Comparison of ENCODE assay signal across 1 cellular context in genomic region chr3:71583569-71584215, GRCh38.
A peak's percentile ranks its signal among the peaks of the same experiment; 100 is the strongest.
TF ChIP-seq lines count a peak whose summit lies in the region.

TSS of gene FOXP1 (minus strand) at chr3:71583728. CDS start at chr3:71198381, 385,347 bp downstream.

TF ChIP-seq in HepG2, 621 proteins besides CTCF, POLR2A, EP300 and RAD21 (continued from another document and continues in another):
- no peak for TF ChIP-seq LRRFIP1 (CRISPR knock-in tag; conservative IDR thresholded peaks at IDR 0.05)
- TF ChIP-seq ZNF362 (CRISPR knock-in tag; IDR thresholded peaks at IDR 0.05; ENCODE audit: borderline replicate concordance) = peak; percentile 15; the same call in 1 of the 2 replicates
- TF ChIP-seq ETS1 (CRISPR knock-in tag; IDR thresholded peaks at IDR 0.05) = 0 out of 2 replicates have a peak, but pooled peaks have one; percentile 59
- no peak for TF ChIP-seq ZNF761 (CRISPR knock-in tag; conservative IDR thresholded peaks at IDR 0.05)
- TF ChIP-seq ZNF766 (CRISPR knock-in tag; IDR thresholded peaks at IDR 0.05; ENCODE audit: borderline replicate concordance) = peak; percentile 49; the same call in 1 of the 2 replicates
- TF ChIP-seq ZNF773 (CRISPR knock-in tag; IDR thresholded peaks at IDR 0.05; ENCODE audit: borderline replicate concordance) = 0 out of 2 replicates have a peak, but pooled peaks have one; percentile 38
- TF ChIP-seq PHF8 (CRISPR knock-in tag; IDR thresholded peaks at IDR 0.05) = peak; percentile 51; the same call in 1 of the 2 replicates
- no peak for TF ChIP-seq THAP7 (CRISPR knock-in tag; IDR thresholded peaks at IDR 0.05)
- no peak for TF ChIP-seq IRF9 (CRISPR knock-in tag; IDR thresholded peaks at IDR 0.05; ENCODE audit: borderline replicate concordance)
- no peak for TF ChIP-seq FOXP1 (IDR thresholded peaks at IDR 0.05)
- TF ChIP-seq FOXP1 (CRISPR knock-in tag; IDR thresholded peaks at IDR 0.05) = peak; percentile 92
- no peak for TF ChIP-seq DRAP1 (CRISPR knock-in tag; IDR thresholded peaks at IDR 0.05)
- TF ChIP-seq HNRNPL (IDR thresholded peaks at IDR 0.05; ENCODE audit: low read depth, low read length) = no peak
- no peak for TF ChIP-seq ZNF432 (CRISPR knock-in tag; IDR thresholded peaks at IDR 0.05; ENCODE audit: borderline replicate concordance)
- TF ChIP-seq STAG1 (CRISPR knock-in tag; IDR thresholded peaks at IDR 0.05) = no peak
- peak; percentile 40; the same call in 1 of the 2 replicates for TF ChIP-seq THAP11 (CRISPR knock-in tag; IDR thresholded peaks at IDR 0.05)
- no peak for TF ChIP-seq ETV6 (CRISPR knock-in tag; conservative IDR thresholded peaks at IDR 0.05)
- TF ChIP-seq SRF (IDR thresholded peaks at IDR 0.05; ENCODE audit: low read depth, low read length) = no peak
- TF ChIP-seq ATAD3A (CRISPR knock-in tag; IDR thresholded peaks at IDR 0.05) = no peak
- no peak for TF ChIP-seq ZUFSP (CRISPR knock-in tag; IDR thresholded peaks at IDR 0.05; ENCODE audit: borderline replicate concordance)
- TF ChIP-seq ZSCAN22 (CRISPR knock-in tag; IDR thresholded peaks at IDR 0.05) = no peak
- TF ChIP-seq E2F2 (CRISPR knock-in tag; IDR thresholded peaks at IDR 0.05; ENCODE audit: borderline replicate concordance) = no peak; the same call in 1 of the 2 replicates
- TF ChIP-seq ELF1 (CRISPR knock-in tag; IDR thresholded peaks at IDR 0.05) = no peak
- TF ChIP-seq MYPOP (CRISPR knock-in tag; IDR thresholded peaks at IDR 0.05) = peak; percentile 18; the same call in 1 of the 2 replicates
- no peak for TF ChIP-seq ZNF326 (CRISPR knock-in tag; IDR thresholded peaks at IDR 0.05; ENCODE audit: borderline replicate concordance)
- TF ChIP-seq ZNF652 (CRISPR knock-in tag; IDR thresholded peaks at IDR 0.05; ENCODE audit: borderline replicate concordance, low read depth) = no peak
- no peak for TF ChIP-seq ZNF646 (CRISPR knock-in tag; IDR thresholded peaks at IDR 0.05)
- no peak for TF ChIP-seq ZMAT3 (CRISPR knock-in tag; conservative IDR thresholded peaks at IDR 0.05)
- no peak for TF ChIP-seq SMARCE1 (IDR thresholded peaks at IDR 0.05; ENCODE audit: borderline replicate concordance)
- 0 out of 2 replicates have a peak, but pooled peaks have one; percentile 13 for TF ChIP-seq ZSCAN21 (CRISPR knock-in tag; IDR thresholded peaks at IDR 0.05; ENCODE audit: borderline replicate concordance)
- no peak for TF ChIP-seq ZNF530 (CRISPR knock-in tag; IDR thresholded peaks at IDR 0.05; ENCODE audit: low read depth)
- TF ChIP-seq NCOR1 (IDR thresholded peaks at IDR 0.05; ENCODE audit: borderline replicate concordance, low read length) = no peak; the same call in 1 of the 2 replicates
- no peak for TF ChIP-seq CREB3 (CRISPR knock-in tag; IDR thresholded peaks at IDR 0.05)
- no peak; the same call in 1 of the 2 replicates for TF ChIP-seq FOXO1 (CRISPR knock-in tag; IDR thresholded peaks at IDR 0.05)
- no peak; the same call in 1 of the 2 replicates for TF ChIP-seq KMT2A (CRISPR knock-in tag; IDR thresholded peaks at IDR 0.05)
- TF ChIP-seq ZNF75D (CRISPR knock-in tag; IDR thresholded peaks at IDR 0.05; ENCODE audit: borderline replicate concordance) = no peak
- no peak for TF ChIP-seq DMTF1 (CRISPR knock-in tag; IDR thresholded peaks at IDR 0.05)
